In genomic region chr19:558770-559439, GRCh38 we compare ENCODE assay signal across 1 cellular context.
TF ChIP-seq lines count a peak whose summit lies in the region.

No MANE protein-coding gene starts in this region.

TF ChIP-seq in PFSK-1, 5 proteins besides CTCF, POLR2A, EP300 and RAD21:
- no peak for TF ChIP-seq SIN3A (IDR thresholded peaks at IDR 0.05; ENCODE audit: borderline replicate concordance, insufficient read depth, low read length)
- TF ChIP-seq POLR2AphosphoS5 (IDR thresholded peaks at IDR 0.05; ENCODE audit: low read depth, low read length) = no peak
- no peak for TF ChIP-seq REST (IDR thresholded peaks at IDR 0.05; ENCODE audit: insufficient read depth in 1 of 2, low read depth in 2 of 2, low read length in 2 of 2)
- peak; percentile 44 for TF ChIP-seq FOXP2 (optimal IDR thresholded peaks at IDR 0.05; ENCODE audit: borderline replicate concordance, extremely low read depth, extremely low read length, insufficient read depth)
TF ChIP-seq in PFSK-1: peak in this region for 1.
